1 cellular context compared by ENCODE assay signal in the genomic region with DNA sequence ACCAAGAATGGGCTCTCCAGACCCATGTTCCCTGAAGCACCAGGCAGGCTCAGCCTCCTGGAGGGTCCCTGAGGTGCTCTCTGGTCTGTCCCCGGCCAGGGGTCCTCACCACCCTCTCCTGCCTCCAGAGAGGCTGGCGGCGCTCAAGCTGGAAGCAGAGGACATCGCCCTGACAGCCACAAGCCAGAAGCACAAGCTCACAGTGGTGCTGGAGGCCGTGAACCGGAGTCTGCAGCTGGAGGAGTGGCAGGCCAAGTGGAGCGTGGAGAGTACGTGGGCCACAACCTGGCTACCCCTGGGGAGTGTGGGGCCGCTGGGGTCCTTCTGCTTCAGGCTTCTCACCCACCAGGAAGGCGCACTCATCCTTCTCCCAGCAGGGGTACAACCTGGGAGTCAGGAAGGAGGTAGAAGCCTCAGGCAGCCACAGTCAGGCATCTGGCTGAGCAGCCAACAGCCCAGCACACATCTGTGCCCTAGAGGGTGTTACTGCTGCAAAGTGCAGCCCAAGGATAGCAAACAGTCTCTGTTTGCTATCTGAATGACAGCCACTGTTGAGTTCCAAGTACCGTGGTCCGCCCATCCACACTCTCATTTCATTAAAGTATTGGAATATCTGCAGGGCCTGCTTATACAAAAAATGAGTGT.
TF ChIP-seq lines count a peak whose summit lies in the region.

No MANE protein-coding gene starts in this region.

TF ChIP-seq in H1, 55 proteins besides CTCF, POLR2A, EP300 and RAD21:
- TF ChIP-seq TCF12 (IDR thresholded peaks at IDR 0.05; ENCODE audit: low read depth, low read length) (no peak), SUZ12 (IDR thresholded peaks at IDR 0.05; ENCODE audit: low read length) (no peak)
TF ChIP-seq in H1: peak in this region for 0.
